ENCODE assay signal across 32 cellular contexts in the genomic region with DNA sequence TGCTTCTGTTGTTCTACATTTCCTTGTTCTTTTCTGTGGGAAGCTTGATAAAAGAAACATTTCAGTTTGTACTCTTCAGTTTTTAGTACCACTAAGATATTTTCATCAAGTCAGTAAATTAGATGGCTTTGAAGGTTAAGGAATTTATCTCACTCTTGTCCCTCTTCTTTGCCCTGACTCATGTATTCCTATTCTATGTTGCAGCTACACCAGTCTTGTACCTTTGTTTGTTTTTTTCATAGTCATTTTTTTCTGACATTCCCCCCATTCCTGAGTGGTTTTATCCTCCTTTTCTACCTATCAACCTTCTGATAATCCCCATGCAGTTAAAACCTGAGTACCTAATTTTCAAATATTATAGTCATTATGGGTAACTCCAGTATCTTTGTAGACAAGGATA.
"Had no signal": no experiment of that assay in that cellular context is flagged by ENCODE, and none has a peak within 500 bp of the region (broad histone marks: within the 10 kb centered on the region; RNA-seq: fewer than 3 reads in every experiment).

No MANE protein-coding gene starts in this region.

- FAIRE-seq: endothelial cell of umbilical vein, keratinocyte, TTC549 had no signal

- H3K27me3 Mint-ChIP-seq: activated naive CD8-positive, alpha-beta T cell treated with anti-CD3 and anti-CD28 coated beads for 36 hours had no signal

- H3K9me3 ChIP-seq: adrenal gland, neutrophil, ovary, right atrium auricular region, suprapubic skin, tibial artery, upper lobe of right lung had no signal

- H3K27ac Mint-ChIP-seq: activated naive CD4-positive, alpha-beta T cell treated with anti-CD3 and anti-CD28 coated beads for 36 hours; activated naive CD8-positive, alpha-beta T cell treated with anti-CD3 and anti-CD28 coated beads for 36 hours; activated T-helper 1 cell treated with anti-CD3 and anti-CD28 coated beads, Interleukin-12 subunit alpha, Interleukin-12 subunit beta, Interleukin-2, Interleukin-4 antibody, amounts not matched to agents 30 ng/mL and 10 ng/mL and 1 ng/mL, durations not matched to agents 14 hours and 24 hours and 36 hours; nephron had no signal

- H3K9me3 Mint-ChIP-seq: activated naive CD4-positive, alpha-beta T cell treated with anti-CD3 and anti-CD28 coated beads for 36 hours; activated naive CD8-positive, alpha-beta T cell treated with anti-CD3 and anti-CD28 coated beads for 36 hours; activated T-helper 1 cell treated with anti-CD3 and anti-CD28 coated beads, Interleukin-12 subunit alpha, Interleukin-12 subunit beta, Interleukin-2, Interleukin-4 antibody, amounts not matched to agents 30 ng/mL and 10 ng/mL and 1 ng/mL, durations not matched to agents 14 hours and 24 hours and 36 hours; nephron had no signal

- H3K27me3 ChIP-seq: adrenal gland, brain microvascular endothelial cell, neutrophil, ovary, right atrium auricular region, suprapubic skin, tibial artery, upper lobe of right lung had no signal

- H3K4me3 ChIP-seq: adrenal gland, ovary, right atrium auricular region, suprapubic skin, tibial artery, upper lobe of right lung had no signal

- H3K27ac ChIP-seq: adrenal gland, brain microvascular endothelial cell, neutrophil, ovary, right atrium auricular region, suprapubic skin, tibial artery, upper lobe of right lung, VCaP had no signal

- DNase-seq: activated CD4-positive, alpha-beta T cell treated with anti-CD3 and anti-CD28 coated beads for 4 hours; activated CD4-positive, alpha-beta T cell treated with anti-CD3 and anti-CD28 coated beads, Interleukin-2, amount 50 U/mL, for 48 hours; activated CD8-positive, alpha-beta memory T cell treated with anti-CD3 and anti-CD28 coated beads for 24 hours; activated CD8-positive, alpha-beta memory T cell treated with anti-CD3 and anti-CD28 coated beads, Interleukin-2, amount 50 U/mL, for 4 hours; activated effector memory CD4-positive, alpha-beta T cell treated with anti-CD3 and anti-CD28 coated beads, Interleukin-2, amount 50 U/mL, for 16 hours; activated naive CD4-positive, alpha-beta T cell treated with anti-CD3 and anti-CD28 coated beads for 36 hours; activated naive CD8-positive, alpha-beta T cell treated with anti-CD3 and anti-CD28 coated beads for 36 hours; activated T-cell treated with anti-CD3 and anti-CD28 coated beads, Interleukin-2, amount 50 U/mL, for 1 hour; adrenal gland; aorta; brain microvascular endothelial cell; foreskin fibroblast; head of caudate nucleus; hippocampal formation; left cardiac atrium; left ventricle myocardium superior; ovary; stimulated activated CD4-positive, alpha-beta T cell treated with anti-CD3 and anti-CD28 coated beads, Interleukin-15, amount 100 ng/mL, for 24 hours; stimulated activated CD4-positive, alpha-beta T cell treated with anti-CD3 and anti-CD28 coated beads, Interleukin-2, amount 100 ng/mL, for 24 hours; stimulated activated naive CD4-positive, alpha-beta T cell; tibial artery; upper lobe of right lung had no signal

- H3K36me3 Mint-ChIP-seq: activated naive CD8-positive, alpha-beta T cell treated with anti-CD3 and anti-CD28 coated beads for 36 hours had no signal

- H3K36me3 ChIP-seq: adrenal gland, brain microvascular endothelial cell, neutrophil, ovary, right atrium auricular region, suprapubic skin, tibial artery, upper lobe of right lung had no signal

- H3K4me3 Mint-ChIP-seq: activated naive CD4-positive, alpha-beta T cell treated with anti-CD3 and anti-CD28 coated beads for 36 hours; activated naive CD8-positive, alpha-beta T cell treated with anti-CD3 and anti-CD28 coated beads for 36 hours; activated T-helper 1 cell treated with anti-CD3 and anti-CD28 coated beads, Interleukin-12 subunit alpha, Interleukin-12 subunit beta, Interleukin-2, Interleukin-4 antibody, amounts not matched to agents 30 ng/mL and 10 ng/mL and 1 ng/mL, durations not matched to agents 14 hours and 24 hours and 36 hours; nephron had no signal

- ATAC-seq: esophagus mucosa, left cardiac atrium, left ventricle myocardium superior, upper lobe of right lung had no signal

- H3K4me1 ChIP-seq: suprapubic skin, tibial artery had no signal
